In the genomic region with DNA sequence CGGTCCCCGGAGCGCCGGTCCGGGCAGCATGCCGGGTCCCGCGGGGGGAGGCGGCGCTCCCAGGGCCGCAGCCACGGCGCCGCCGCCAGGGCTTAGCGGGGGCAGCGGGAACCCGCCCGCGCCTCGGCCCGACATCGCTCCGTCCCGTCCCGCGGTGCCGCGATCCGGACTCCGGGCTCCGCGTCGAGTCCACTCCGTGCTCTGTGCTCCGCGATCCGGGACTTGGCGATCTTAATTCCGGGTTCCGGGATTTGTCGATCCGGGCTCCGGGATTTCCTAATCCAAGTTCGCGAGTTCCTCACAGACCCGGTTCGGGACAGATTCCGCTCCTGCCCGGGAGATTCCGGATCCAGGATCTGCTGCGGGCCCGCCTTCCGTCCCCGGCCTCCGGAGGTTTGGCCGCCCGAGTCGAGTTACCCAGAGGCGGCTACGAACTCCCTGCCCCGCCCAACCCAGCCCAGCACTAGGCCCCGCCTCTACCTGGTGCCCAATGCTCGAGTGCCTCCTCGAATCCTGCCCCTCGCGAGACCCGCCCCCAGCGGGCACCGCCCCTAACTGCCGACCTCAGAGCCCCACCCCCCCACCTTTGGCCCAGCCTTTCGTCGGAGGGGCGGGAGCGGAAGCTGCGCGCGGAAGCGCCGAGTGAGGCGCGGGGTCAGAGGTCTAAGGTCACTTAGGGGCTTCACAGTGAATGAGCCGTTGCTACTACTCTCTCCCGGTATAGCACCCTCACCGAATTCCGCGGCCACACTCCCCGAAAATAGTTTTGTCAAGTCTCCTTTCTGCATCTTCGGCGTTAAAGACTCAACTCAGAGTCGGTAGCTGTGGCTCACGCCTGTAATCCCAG, we compare ENCODE assay signal across 8 cellular contexts.
A peak's percentile ranks its signal among the peaks of the same experiment; 100 is the strongest.
DNase-seq lines count a peak whose midpoint lies in the region; ATAC-seq and FAIRE-seq lines count a peak whose summit lies in the region.

A gene (minus strand): TSS at position 146 of the 847 bp plus-strand sequence. CDS start 11 bp downstream, at position 135.

- DNase-seq in Ammon's horn (ENCODE audit: low spot score) (peak; percentile 99), GM19239 (ENCODE audit: insufficient read length, low spot score) (peak; percentile 90), NCI-H524 (lab: John Stamatoyannopoulos, UW) (peak; percentile 100), kidney tubule cell (ENCODE audit: low spot score) (peak; percentile 99)
- peak; percentile 99 for DNase-seq in activated CD4-positive, alpha-beta T cell treated with anti-CD3 and anti-CD28 coated beads for 4 hours
- DNase-seq in stimulated activated CD4-positive, alpha-beta T cell treated with anti-CD3 and anti-CD28 coated beads, Interleukin-1b, Interleukin-23, amount 100 ng/mL, for 24 hours (ENCODE audit: low read depth in 4 of 4, low spot score in 1 of 4) = peak; percentile 97 to 98 (median 98)

- peak; percentile 64 for ATAC-seq in HG03457 (IDR thresholded peaks at IDR 0.05; ENCODE audit: unreplicated experiment)

- peak; percentile 88 for FAIRE-seq in GM19239 (lab: Jason Lieb, UNC)

- peak within 1 kb of the TSS; percentile 82 for H3K27ac ChIP-seq in cingulate gyrus (ENCODE audit: low read depth, low read length)

Comparison
In these comparisons a context has a peak if more than half of its experiments do, and no peak if none do; other contexts are left out.
1. Peak in every context shown above with its lines: DNase-seq, ATAC-seq and H3K27ac ChIP-seq.